In the genomic region with DNA sequence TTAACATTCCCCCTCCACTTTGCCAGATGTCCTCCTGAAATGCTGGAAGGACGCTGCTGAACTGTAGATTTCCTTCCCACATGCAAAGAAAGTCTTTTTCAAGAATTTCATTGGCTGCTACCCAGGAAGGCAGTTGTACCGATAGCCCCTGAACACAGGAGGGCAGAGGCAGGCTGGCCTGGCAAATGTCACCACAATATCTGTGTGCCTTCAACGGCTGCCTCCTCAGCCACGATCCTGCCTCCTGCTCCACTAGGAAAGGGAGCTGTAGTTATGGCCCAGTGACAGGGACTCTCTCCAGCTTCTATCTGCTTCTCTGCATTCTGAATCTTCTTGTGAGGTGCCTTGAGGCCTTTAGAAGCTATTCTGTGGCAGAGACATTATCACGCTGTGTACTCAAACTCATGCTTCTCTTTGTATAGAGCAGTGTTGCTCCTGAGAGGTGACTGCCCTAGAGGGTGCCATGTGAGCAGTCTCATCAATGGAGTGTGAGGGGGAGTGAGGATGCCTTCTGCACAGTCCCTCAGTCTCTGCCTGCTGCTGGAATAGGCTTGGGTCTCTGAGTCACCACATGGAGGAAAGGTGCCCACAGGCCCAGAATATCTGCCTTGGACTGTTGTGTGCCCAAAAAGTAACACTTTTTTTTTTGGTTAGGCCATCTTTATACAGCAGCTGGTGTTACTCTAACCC, we compare ENCODE assay signal across 8 cellular contexts.
DNase-seq lines count a peak whose midpoint lies in the region; ATAC-seq, FAIRE-seq and TF ChIP-seq lines count a peak whose summit lies in the region.

No MANE protein-coding gene starts in this region.

- TF ChIP-seq CTCF in endothelial cell of umbilical vein (IDR thresholded peaks at IDR 0.05; ENCODE audit: extremely low read depth in 1 of 2, insufficient read depth in 1 of 2, low read depth in 1 of 2, low read length in 2 of 2) (peak; percentile 64 to 70), mucosa of descending colon (IDR thresholded peaks at IDR 0.05) (no peak)

- no peaks in the 10 kb centered on the region for H3K9me1 ChIP-seq in endothelial cell of umbilical vein (replicated peaks; ENCODE audit: control insufficient read depth, extremely low read depth, insufficient read depth, low read length)

- dilution Hi-C loops in endothelial cell of umbilical vein (cut with MboI; ENCODE audit: extremely low pct_ligation_motif_present, low sequenced_read_pairs): no loop called here

- no peaks in the 10 kb centered on the region for H3K27me3 ChIP-seq in endothelial cell of umbilical vein (ENCODE audit: control insufficient read depth in 2 of 2, insufficient read depth in 2 of 2, low read length in 2 of 2)

- H3K4me3 ChIP-seq in endothelial cell of umbilical vein (replicated peaks in 1 of 3; ENCODE audit: insufficient read depth in 1 of 3, low read depth in 1 of 3, low read length in 3 of 3) (no peak overlapping the region), mucosa of descending colon (no peak overlapping the region)

- H3K9me3 ChIP-seq in endothelial cell of umbilical vein (replicated peaks; ENCODE audit: control insufficient read depth, insufficient read depth, low read length) (no peaks in the 10 kb centered on the region), mucosa of descending colon (no peaks in the 10 kb centered on the region)

- no peaks in the 10 kb centered on the region for H3K9me3 Mint-ChIP-seq in activated CD4-positive, alpha-beta T cell treated with anti-CD3 and anti-CD28 coated beads, Interleukin-2, amount 10 ng/mL, durations not matched to agents 7 days and 5 days

- peak; percentile 61 for ATAC-seq in HG03159 (IDR thresholded peaks at IDR 0.05; ENCODE audit: unreplicated experiment)
- peak; percentile 66 for ATAC-seq in mucosa of descending colon

- no peaks in the 10 kb centered on the region for H3K4me1 Mint-ChIP-seq in activated CD4-positive, alpha-beta T cell treated with anti-CD3 and anti-CD28 coated beads, Interleukin-2, amount 10 ng/mL, durations not matched to agents 7 days and 5 days

- POLR2A ChIA-PET in activated CD4-positive, alpha-beta T cell treated with anti-CD3 and anti-CD28 coated beads, Interleukin-2, amount 10 ng/mL, durations not matched to agents 7 days and 5 days (lab: Charles Lee): no interaction called here
- POLR2A ChIA-PET in endothelial cell of umbilical vein (lab: Charles Lee): no interaction called here

- intact Hi-C loops in endothelial cell of umbilical vein (cut with micrococcal nuclease): loop anchor here (1.0 to 10.0 kb wide), 5 partner anchors 216 to 571 kb away; a partner anchor contains a TSS
- intact Hi-C loops in mucosa of descending colon (cut with DNase I, micrococcal nuclease): no loop called here

- H3K36me3 Mint-ChIP-seq in activated CD4-positive, alpha-beta T cell treated with anti-CD3 and anti-CD28 coated beads, Interleukin-2, amount 10 ng/mL, durations not matched to agents 7 days and 5 days (ENCODE audit: low read depth): no peaks in the 10 kb centered on the region

- no peak overlapping the region for H3K4me3 Mint-ChIP-seq in activated CD4-positive, alpha-beta T cell treated with anti-CD3 and anti-CD28 coated beads, Interleukin-2, amount 10 ng/mL, durations not matched to agents 7 days and 5 days

- H3K27ac ChIP-seq in endothelial cell of umbilical vein (ENCODE audit: insufficient read depth, low read depth, low read length): no peak overlapping the region

- H3K4me1 ChIP-seq in endothelial cell of umbilical vein (ENCODE audit: control insufficient read depth, extremely low read depth, insufficient read depth, low read length): peaks cover 57% of the 10 kb centered on the region
- peaks cover 2% of the 10 kb centered on the region for H3K4me1 ChIP-seq in mucosa of descending colon (ENCODE audit: low read depth)

- CTCF ChIA-PET in activated CD4-positive, alpha-beta T cell treated with anti-CD3 and anti-CD28 coated beads, Interleukin-2, amount 10 ng/mL, durations not matched to agents 7 days and 5 days (lab: Charles Lee): interaction anchor here (0.6 kb wide), 1 partner anchor 393 kb away, joined by 5 read pairs; no protein-coding TSS in a partner anchor
- CTCF ChIA-PET in endothelial cell of umbilical vein (lab: Charles Lee): interaction anchor here (0.6 to 4.1 kb wide), 17 partner anchors 9 to 501 kb away, joined by 3 to 27 read pairs (median 4); no protein-coding TSS in a partner anchor

- H3K27ac Mint-ChIP-seq in activated CD4-positive, alpha-beta T cell treated with anti-CD3 and anti-CD28 coated beads, Interleukin-2, amount 10 ng/mL, durations not matched to agents 7 days and 5 days: no peak overlapping the region

- no peaks in the 10 kb centered on the region for H4K20me1 ChIP-seq in endothelial cell of umbilical vein (replicated peaks; ENCODE audit: control insufficient read depth, extremely low read depth, insufficient read depth, low read length)

- H3K9ac ChIP-seq in endothelial cell of umbilical vein (replicated peaks; ENCODE audit: extremely low read depth, insufficient read depth, low read length): no peak overlapping the region

- BruUV-seq in endothelial cell of umbilical vein (replicated peaks; lab: Mats Ljungman, UMichigan): no TSS peak

- no peak overlapping the region for H3K4me2 ChIP-seq in endothelial cell of umbilical vein (ENCODE audit: insufficient read depth, low read length)

- no peaks in the 10 kb centered on the region for H3K79me2 ChIP-seq in endothelial cell of umbilical vein (ENCODE audit: control insufficient read depth, insufficient read depth, low read length)

- no peak for TF ChIP-seq POLR2A in endothelial cell of umbilical vein (IDR thresholded peaks at IDR 0.05; ENCODE audit: low read depth, low read length)

- peaks cover 23% of the 10 kb centered on the region for H3K27me3 Mint-ChIP-seq in activated CD4-positive, alpha-beta T cell treated with anti-CD3 and anti-CD28 coated beads, Interleukin-2, amount 10 ng/mL, durations not matched to agents 7 days and 5 days

- H2AFZ ChIP-seq in endothelial cell of umbilical vein (ENCODE audit: low read depth, low read length): peak overlapping the region; percentile 57

- DNase-seq in activated CD4-positive, alpha-beta T cell treated with anti-CD3 and anti-CD28 coated beads, Interleukin-2, amount 10 ng/mL, durations not matched to agents 7 days and 5 days: peak; percentile 12
- no peak for DNase-seq in activated CD4-positive, alpha-beta T cell treated with anti-CD3 and anti-CD28 coated beads for 1 hour
- peak; percentile 75 for DNase-seq in OCI-M1 (lab: John Stamatoyannopoulos, UW)
- peak; percentile 73 for DNase-seq in endothelial cell of umbilical vein (ENCODE audit: low read depth, low spot score)
- peak in 2 of 3 donors; percentile 27 to 33 for DNase-seq in mucosa of descending colon
- DNase-seq in cortex of kidney (lab: John Stamatoyannopoulos, UW): no peak
- DNase-seq in GF-D8 (lab: John Stamatoyannopoulos, UW): no peak

- FAIRE-seq in endothelial cell of umbilical vein (lab: Jason Lieb, UNC): peak; percentile 90

- H3K36me3 ChIP-seq in endothelial cell of umbilical vein (ENCODE audit: control insufficient read depth in 2 of 2, extremely low read depth in 1 of 2, insufficient read depth in 2 of 2, low read length in 2 of 2) (no peaks in the 10 kb centered on the region), mucosa of descending colon (ENCODE audit: low read depth) (no peaks in the 10 kb centered on the region)

TF ChIP-seq in endothelial cell of umbilical vein, 7 proteins besides CTCF, POLR2A, EP300 and RAD21:
- no peak for TF ChIP-seq GATA2 (IDR thresholded peaks at IDR 0.05; ENCODE audit: insufficient read depth, insufficient read length, low read depth, low read length)
- TF ChIP-seq MYC (IDR thresholded peaks at IDR 0.05; ENCODE audit: low read depth, low read length): no peak

Comparison
In these comparisons a context has a peak if more than half of its experiments do, and no peak if none do; other contexts are left out.
1. DNase-seq: peak in activated CD4-positive, alpha-beta T cell treated with anti-CD3 and anti-CD28 coated beads, Interleukin-2, amount 10 ng/mL, durations not matched to agents 7 days and 5 days (single experiment), OCI-M1 (single experiment), endothelial cell of umbilical vein (single experiment) and mucosa of descending colon (2 of 3); none in activated CD4-positive, alpha-beta T cell treated with anti-CD3 and anti-CD28 coated beads for 1 hour (single experiment), cortex of kidney (single experiment) and GF-D8 (single experiment).